In genomic region chr2:53631313-53632125, GRCh38 we compare ENCODE assay signal across 21 cellular contexts.
A peak's percentile ranks its signal among the peaks of the same experiment; 100 is the strongest.
DNase-seq lines count a peak whose midpoint lies in the region; ATAC-seq, FAIRE-seq and TF ChIP-seq lines count a peak whose summit lies in the region.
"Had no signal": no experiment of that assay in that cellular context is flagged by ENCODE, and none has a peak within 500 bp of the region (broad histone marks: within the 10 kb centered on the region; RNA-seq: fewer than 3 reads in every experiment).

No MANE protein-coding gene starts in this region.

- H3K36me3 ChIP-seq in CD4-positive, alpha-beta memory T cell (ENCODE audit: insufficient read depth, low read length) = no peaks in the 10 kb centered on the region
- H3K36me3 ChIP-seq in K562 (ENCODE audit: control insufficient read depth, insufficient read depth, low read length) = no peaks in the 10 kb centered on the region
- H3K36me3 ChIP-seq: colonic mucosa, right atrium auricular region had no signal

- no peaks in the 10 kb centered on the region for H3K27me3 ChIP-seq in CD4-positive, alpha-beta memory T cell (ENCODE audit: insufficient read depth, low read length)
- H3K27me3 ChIP-seq in K562 (ENCODE audit: control insufficient read depth in 2 of 2, insufficient read depth in 2 of 2, low read length in 2 of 2) = 0 out of 5 replicates have a peak, but pooled peaks cover 3 to 8% of the 10 kb centered on the region in 2 experiments
- H3K27me3 ChIP-seq: body of pancreas, colonic mucosa, right atrium auricular region had no signal

- no peaks in the 10 kb centered on the region for H3K79me2 ChIP-seq in K562 (ENCODE audit: control insufficient read depth, insufficient read depth, low read length)

- H3K9me1 ChIP-seq in K562 (ENCODE audit: control insufficient read depth, insufficient read depth, low read length) = no peaks in the 10 kb centered on the region

- H3K9me3 ChIP-seq in CD4-positive, alpha-beta memory T cell (ENCODE audit: control insufficient read depth in 1 of 2, low read length in 2 of 2) = no peaks in the 10 kb centered on the region
- H3K9me3 ChIP-seq in K562 (replicated peaks; ENCODE audit: control insufficient read depth, insufficient read depth, low read depth, low read length) = no peaks in the 10 kb centered on the region
- H3K9me3 ChIP-seq: body of pancreas, colonic mucosa, right atrium auricular region, SK-N-SH had no signal

- H3K4me3 Mint-ChIP-seq in CD4-positive, alpha-beta memory T cell = peak overlapping the region in 3 of 8 donors; percentile 6 to 29 (median 13)
- H3K4me3 Mint-ChIP-seq: type B pancreatic cell had no signal

- 2% methylated on average over 3 of the region's 3 CpGs for WGBS in K562 (ENCODE audit: insufficient coverage, low coverage, missing lambda C conversion rate)

- no peak for TF ChIP-seq EP300 in K562 (IDR thresholded peaks at IDR 0.05; ENCODE audit: low read length)

- no peak for TF ChIP-seq POLR2A in K562 (conservative IDR thresholded peaks at IDR 0.05)

- H2AFZ ChIP-seq in K562 (ENCODE audit: low read depth, low read length) = no peak overlapping the region

- H3K4me2 ChIP-seq in K562 (ENCODE audit: insufficient read depth, low read length) = no peak overlapping the region
- H3K4me2 ChIP-seq: SK-N-SH had no signal

- CTCF ChIA-PET in CD4-positive, alpha-beta memory T cell (lab: Charles Lee; ENCODE audit: partially characterized antibody) = no interaction called here
- CTCF ChIA-PET in K562 (lab: Yijun Ruan, JAX; ENCODE audit: low intra/inter-chr PET ratio) = no interaction called here

- POLR2A ChIA-PET in CD4-positive, alpha-beta memory T cell (lab: Charles Lee; ENCODE audit: partially characterized antibody) = no interaction called here
- POLR2A ChIA-PET in K562 (lab: Yijun Ruan, JAX) = interaction anchor here (0.6 to 0.7 kb wide), 2 partner anchors 22 to 72 kb away, joined by 4 read pairs; no protein-coding TSS in a partner anchor

- TF ChIP-seq CTCF in LNCaP clone FGC (IDR thresholded peaks at IDR 0.05; ENCODE audit: control insufficient read depth, extremely low read depth, insufficient read depth) (no peak), K562 (IDR thresholded peaks at IDR 0.05 in 2 of 3, conservative IDR thresholded peaks at IDR 0.05 in 1 of 3; ENCODE audit: insufficient read depth in 2 of 3, low read depth in 1 of 3, low read length in 3 of 3) (no peak)

- no TSS peak for BruUV-seq in K562 (replicated peaks; lab: Mats Ljungman, UMichigan)

- H3K4me1 Mint-ChIP-seq in CD4-positive, alpha-beta memory T cell = peaks cover 0 to 1% (median 0%) of the 10 kb centered on the region in 4 donors

- H4K20me1 ChIP-seq in K562 (replicated peaks; ENCODE audit: control insufficient read depth, insufficient read depth, low read length) = no peaks in the 10 kb centered on the region

- no peak for TF ChIP-seq RAD21 in K562 (CRISPR knock-in tag; conservative IDR thresholded peaks at IDR 0.05 in 1 of 2, IDR thresholded peaks at IDR 0.05 in 1 of 2)

- H3K9me3 Mint-ChIP-seq in CD4-positive, alpha-beta memory T cell = no peaks in the 10 kb centered on the region
- H3K9me3 Mint-ChIP-seq: activated naive CD4-positive, alpha-beta T cell treated with anti-CD3 and anti-CD28 coated beads, Interleukin-2, amount 50 U/mL, for 72 hours; type B pancreatic cell had no signal

- H3K27me3 Mint-ChIP-seq in CD4-positive, alpha-beta memory T cell = no peaks in the 10 kb centered on the region
- H3K27me3 Mint-ChIP-seq: type B pancreatic cell had no signal

- ATAC-seq in GM18870 (IDR thresholded peaks at IDR 0.05; ENCODE audit: unreplicated experiment) (peak; percentile 44), K562 (no peak), GM18519 (IDR thresholded peaks at IDR 0.05; ENCODE audit: low FRiP score, unreplicated experiment) (no peak)
- ATAC-seq: body of pancreas, Panc1 had no signal

- no peaks in the 10 kb centered on the region for H3K4me1 ChIP-seq in CD4-positive, alpha-beta memory T cell (ENCODE audit: insufficient read depth, low read length)
- H3K4me1 ChIP-seq in K562 (replicated peaks in 1 of 2; ENCODE audit: control insufficient read depth in 2 of 2, insufficient read depth in 2 of 2, low read length in 2 of 2) = no peaks in the 10 kb centered on the region
- H3K4me1 ChIP-seq: body of pancreas, colonic mucosa, right atrium auricular region had no signal

- in situ Hi-C loops in K562 (cut with MboI) = no loop called here

- intact Hi-C loops in CD4-positive, alpha-beta memory T cell (cut with micrococcal nuclease) = no loop called here
- intact Hi-C loops in K562 (cut with micrococcal nuclease) = no loop called here

- no peak overlapping the region for H3K9ac ChIP-seq in K562 (ENCODE audit: insufficient read depth in 1 of 2, low read depth in 2 of 2, low read length in 2 of 2)
- H3K9ac ChIP-seq: SK-N-SH had no signal

- H3K36me3 Mint-ChIP-seq in CD4-positive, alpha-beta memory T cell = no peaks in the 10 kb centered on the region
- H3K36me3 Mint-ChIP-seq: activated naive CD4-positive, alpha-beta T cell treated with anti-CD3 and anti-CD28 coated beads, Interleukin-2, amount 50 U/mL, for 72 hours; type B pancreatic cell had no signal

- DNase-seq in CD4-positive, alpha-beta memory T cell = no peak
- peak; percentile 81 for DNase-seq in LNCaP clone FGC (ENCODE audit: low read depth)
- DNase-seq in K562 (ENCODE audit: extremely low read depth in 1 of 4, low spot score in 3 of 4) = no peak
- no peak for DNase-seq in A172 (ENCODE audit: low spot score)
- DNase-seq in NCI-H1105 treated with DMSO at 0.1 percent for 48 hours (lab: John Stamatoyannopoulos, UW) = no peak
- no peak for DNase-seq in SIG-M5 treated with dmso at 0.1 percent for 504 hours (lab: John Stamatoyannopoulos, UW; ENCODE audit: unreplicated experiment)
- DNase-seq: activated CD4-positive, alpha-beta T cell treated with anti-CD3 and anti-CD28 coated beads for 48 hours; body of pancreas; colonic mucosa; NCI-H187 treated with DMSO at 0.1 percent for 48 hours; NCI-H526; SK-N-SH; stimulated activated naive CD4-positive, alpha-beta T cell treated with Interleukin-2 at 50 U/mL for 16 hours had no signal

- no peak overlapping the region for H3K27ac ChIP-seq in CD4-positive, alpha-beta memory T cell (ENCODE audit: low read depth, low read length)
- H3K27ac ChIP-seq in K562 (ENCODE audit: extremely low read depth, low read depth, low read length) = no peak overlapping the region
- H3K27ac ChIP-seq: body of pancreas, colonic mucosa, right atrium auricular region had no signal

- H3K27ac Mint-ChIP-seq in CD4-positive, alpha-beta memory T cell = peak overlapping the region in 5 of 7 donors; percentile 13 to 72 (median 33)
- H3K27ac Mint-ChIP-seq: type B pancreatic cell had no signal

- no peak for FAIRE-seq in K562 (lab: Jason Lieb, UNC)
- FAIRE-seq: GM19239, islet of Langerhans had no signal

- H3K4me3 ChIP-seq in CD4-positive, alpha-beta memory T cell (ENCODE audit: low read length in 2 of 2) = no peak overlapping the region
- H3K4me3 ChIP-seq in LNCaP clone FGC (ENCODE audit: low read depth, low read length) (no peak overlapping the region), K562 (no peak overlapping the region)
- H3K4me3 ChIP-seq: body of pancreas, colonic mucosa, right atrium auricular region had no signal

TF ChIP-seq in K562, 482 proteins besides CTCF, POLR2A, EP300 and RAD21 (continues in another document):
- no peak for TF ChIP-seq MTA2 (IDR thresholded peaks at IDR 0.05; ENCODE audit: low read depth)
